In genomic region chr3:57068437-57069089, GRCh38 we compare ENCODE assay signal across 9 cellular contexts. TPM values are rescaled to one million over a fixed set of nuclear protein-coding genes. Genes with fewer than 3 reads are reported as not detected.
A peak's percentile ranks its signal among the peaks of the same experiment; 100 is the strongest.
DNase-seq lines count a peak whose midpoint lies in the region; ATAC-seq, FAIRE-seq and TF ChIP-seq lines count a peak whose summit lies in the region.
"Had no signal": no experiment of that assay in that cellular context is flagged by ENCODE, and none has a peak within 500 bp of the region (broad histone marks: within the 10 kb centered on the region; RNA-seq: fewer than 3 reads in every experiment).

No MANE protein-coding gene starts in this region.

- TF ChIP-seq CTCF in astrocyte of the spinal cord (IDR thresholded peaks at IDR 0.05; ENCODE audit: low read depth, low read length), result no peak

- no peak overlapping the region for H3K4me3 Mint-ChIP-seq in activated T-helper 2 cell treated with anti-CD3 and anti-CD28 coated beads, Interferon-gamma antibody, Interleukin-2, Interleukin-4, amounts not matched to agents 10 μg/mL and 5 μg/mL and 100 μg/mL, durations not matched to agents 14 hours and 24 hours and 36 hours (ENCODE audit: low read depth)

- FAIRE-seq in H54 (lab: Jason Lieb, UNC), result peak; percentile 98

- peak; percentile 93 for ATAC-seq in GM18499 (IDR thresholded peaks at IDR 0.05; ENCODE audit: insufficient read depth, unreplicated experiment)
- peak; percentile 87 for ATAC-seq in aorta (ENCODE audit: low FRiP score)

- H3K36me3 ChIP-seq in aorta (ENCODE audit: control insufficient read depth in 1 of 2, insufficient read depth in 2 of 2, low read length in 1 of 2), result no peaks in the 10 kb centered on the region

- peaks cover 20% of the 10 kb centered on the region for H3K27me3 Mint-ChIP-seq in activated T-helper 2 cell treated with anti-CD3 and anti-CD28 coated beads, Interferon-gamma antibody, Interleukin-2, Interleukin-4, amounts not matched to agents 10 μg/mL and 5 μg/mL and 100 μg/mL, durations not matched to agents 14 hours and 24 hours and 36 hours (ENCODE audit: low read depth)

- H3K4me1 ChIP-seq in aorta (ENCODE audit: control insufficient read depth in 1 of 2, insufficient read depth in 2 of 2, low read length in 2 of 2), result no peaks in the 10 kb centered on the region

- DNase-seq in H54 (ENCODE audit: insufficient read length, low spot score) (peak; percentile 56), KBM-7 (peak; percentile 85), astrocyte of the spinal cord (ENCODE audit: low read depth, low spot score) (peak; percentile 87), lung microvascular endothelial cell (ENCODE audit: low read depth in 2 of 2) (peak; percentile 45 to 90), aorta (peak; percentile 67 to 81), NCI-H510A (lab: John Stamatoyannopoulos, UW) (no peak)
- DNase-seq in activated T-helper 2 cell treated with anti-CD3 and anti-CD28 coated beads, Interferon-gamma antibody, Interleukin-2, Interleukin-4, amounts not matched to agents 10 μg/mL and 5 μg/mL and 100 μg/mL, durations not matched to agents 14 hours and 24 hours and 36 hours (ENCODE audit: low spot score), result no peak

- intact Hi-C loops in aorta (cut with DNase I), result no loop called here
- intact Hi-C loops in activated T-helper 2 cell treated with anti-CD3 and anti-CD28 coated beads, Interferon-gamma antibody, Interleukin-2, Interleukin-4, amounts not matched to agents 10 μg/mL and 5 μg/mL and 100 μg/mL, durations not matched to agents 14 hours and 24 hours and 36 hours (cut with micrococcal nuclease), result no loop called here

- H3K4me1 Mint-ChIP-seq in activated T-helper 2 cell treated with anti-CD3 and anti-CD28 coated beads, Interferon-gamma antibody, Interleukin-2, Interleukin-4, amounts not matched to agents 10 μg/mL and 5 μg/mL and 100 μg/mL, durations not matched to agents 14 hours and 24 hours and 36 hours (ENCODE audit: low read depth), result peaks cover 11% of the 10 kb centered on the region

- H3K9me3 ChIP-seq in aorta (ENCODE audit: control insufficient read depth, low read length), result no peaks in the 10 kb centered on the region

- H3K9me3 Mint-ChIP-seq in activated T-helper 2 cell treated with anti-CD3 and anti-CD28 coated beads, Interferon-gamma antibody, Interleukin-2, Interleukin-4, amounts not matched to agents 10 μg/mL and 5 μg/mL and 100 μg/mL, durations not matched to agents 14 hours and 24 hours and 36 hours, result no peaks in the 10 kb centered on the region

- no peak overlapping the region for H3K27ac Mint-ChIP-seq in activated T-helper 2 cell treated with anti-CD3 and anti-CD28 coated beads, Interferon-gamma antibody, Interleukin-2, Interleukin-4, amounts not matched to agents 10 μg/mL and 5 μg/mL and 100 μg/mL, durations not matched to agents 14 hours and 24 hours and 36 hours

- in situ Hi-C loops in KBM-7 (cut with MboI; ENCODE audit: low pct_unique_long_range_greater_than_20kb, low sequenced_read_pairs), result no loop called here
- in situ Hi-C loops in astrocyte of the spinal cord (cut with HindIII; ENCODE audit: low sequenced_read_pairs), result no loop called here

- H3K4me3 ChIP-seq in astrocyte of the spinal cord (ENCODE audit: low read depth, low read length) (no peak overlapping the region), aorta (ENCODE audit: low read length in 2 of 2) (no peak overlapping the region)

- TF ChIP-seq POLR2A in H54 (IDR thresholded peaks at IDR 0.05; ENCODE audit: low read depth, low read length), result no peak

- no peak overlapping the region for H3K27ac ChIP-seq in aorta (ENCODE audit: low read depth in 1 of 2, low read length in 2 of 2)
- H3K27ac ChIP-seq: VCaP had no signal

- H3K36me3 Mint-ChIP-seq in activated T-helper 2 cell treated with anti-CD3 and anti-CD28 coated beads, Interferon-gamma antibody, Interleukin-2, Interleukin-4, amounts not matched to agents 10 μg/mL and 5 μg/mL and 100 μg/mL, durations not matched to agents 14 hours and 24 hours and 36 hours (ENCODE audit: low read depth), result no peaks in the 10 kb centered on the region

- no peaks in the 10 kb centered on the region for H3K27me3 ChIP-seq in aorta (ENCODE audit: control insufficient read depth in 1 of 2, insufficient read depth in 2 of 2, low read length in 1 of 2)

- WGBS in aorta, 2 donors, result 30 to 31% methylated on average over 11 of the region's 11 CpGs

RNA-seq across cellular contexts. Expression of gene SPATA12, which starts 8.1 kb away (rescaled TPM):
- total RNA-seq in lung microvascular endothelial cell (0.44 TPM in 1 of 2 replicates, not detected in the other), aorta (not detected)
- not detected for polyA plus RNA-seq in aorta
- total RNA-seq in activated T-helper 2 cell treated with anti-CD3 and anti-CD28 coated beads, Interferon-gamma antibody, Interleukin-2, Interleukin-4, amounts not matched to agents 10 μg/mL and 5 μg/mL and 100 μg/mL, durations not matched to agents 14 hours and 24 hours and 36 hours, result not detected in 2 replicates

Comparison
In these comparisons a context has a peak if more than half of its experiments do, and no peak if none do; other contexts are left out.
1. DNase-seq: peak in H54 (single experiment), KBM-7 (single experiment), astrocyte of the spinal cord (single experiment), lung microvascular endothelial cell (2 of 2) and aorta (2 of 2); none in activated T-helper 2 cell treated with anti-CD3 and anti-CD28 coated beads, Interferon-gamma antibody, Interleukin-2, Interleukin-4, amounts not matched to agents 10 μg/mL and 5 μg/mL and 100 μg/mL, durations not matched to agents 14 hours and 24 hours and 36 hours (single experiment) and NCI-H510A (single experiment).